ENCODE assay signal across 17 cellular contexts in genomic region chr2:10560626-10561025, GRCh38.
"Had no signal": no experiment of that assay in that cellular context is flagged by ENCODE, and none has a peak within 500 bp of the region (broad histone marks: within the 10 kb centered on the region; RNA-seq: fewer than 3 reads in every experiment).

No MANE protein-coding gene starts in this region.

- H3K4me3 Mint-ChIP-seq: mesothelial cell of epicardium, natural killer cell had no signal

- H3K4me1 Mint-ChIP-seq: natural killer cell had no signal

- H3K36me3 Mint-ChIP-seq: natural killer cell had no signal

- H3K27ac Mint-ChIP-seq: natural killer cell had no signal

- H3K27me3 ChIP-seq: dorsolateral prefrontal cortex, esophagus muscularis mucosa, gastroesophageal sphincter, right atrium auricular region, tibial artery, upper lobe of left lung, uterus had no signal

- H3K27ac ChIP-seq: dorsolateral prefrontal cortex, esophagus muscularis mucosa, gastroesophageal sphincter, right atrium auricular region, tibial artery, upper lobe of left lung, uterus had no signal

- H3K4me3 ChIP-seq: dorsolateral prefrontal cortex, esophagus muscularis mucosa, gastroesophageal sphincter, right atrium auricular region, tibial artery, upper lobe of left lung, uterus had no signal

- H3K9me3 Mint-ChIP-seq: natural killer cell had no signal

- H3K4me1 ChIP-seq: gastroesophageal sphincter, tibial artery, upper lobe of left lung, uterus had no signal

- DNase-seq: cortex of kidney; dorsolateral prefrontal cortex; effector memory CD4-positive, alpha-beta T cell; glutamatergic neuron; islet precursor cell; mammary epithelial cell; natural killer cell; stimulated activated CD4-positive, alpha-beta T cell treated with anti-CD3 and anti-CD28 coated beads, Interleukin-12 subunit alpha, Interleukin-12 subunit beta, amount 100 ng/mL, for 4 hours; stimulated activated naive CD4-positive, alpha-beta T cell treated with Interleukin-2 at 50 U/mL for 16 hours; tibial artery; upper lobe of left lung; uterus had no signal

- H3K36me3 ChIP-seq: right atrium auricular region, upper lobe of left lung, uterus had no signal

- ATAC-seq: gastroesophageal sphincter, left lobe of liver, natural killer cell had no signal

- H3K9me3 ChIP-seq: esophagus muscularis mucosa, right atrium auricular region, tibial artery, upper lobe of left lung, uterus had no signal
